14 cellular contexts compared by ENCODE assay signal in genomic region chr20:50508171-50508761, GRCh38. TPM values are rescaled to one million over a fixed set of nuclear protein-coding genes. Genes with fewer than 3 reads are reported as not detected.
A peak's percentile ranks its signal among the peaks of the same experiment; 100 is the strongest.
DNase-seq lines count a peak whose midpoint lies in the region; ATAC-seq, FAIRE-seq and TF ChIP-seq lines count a peak whose summit lies in the region.
"Had no signal": no experiment of that assay in that cellular context is flagged by ENCODE, and none has a peak within 500 bp of the region (broad histone marks: within the 10 kb centered on the region; RNA-seq: fewer than 3 reads in every experiment).

No MANE protein-coding gene starts in this region.

- no peak overlapping the region for H3K23ac ChIP-seq in mesenchymal stem cell (ENCODE audit: low read length in 2 of 2)

- H2BK15ac ChIP-seq in mesenchymal stem cell (ENCODE audit: low read depth, poor library complexity, severe bottlenecking): peak overlapping the region; percentile 16

- no peaks in the 10 kb centered on the region for H3K9me3 Mint-ChIP-seq in WTC11
- H3K9me3 Mint-ChIP-seq: activated naive CD8-positive, alpha-beta T cell treated with anti-CD3 and anti-CD28 coated beads, Interleukin-2, amount 10 ng/mL, durations not matched to agents 7 days and 5 days had no signal

- intact Hi-C loops in heart left ventricle (cut with DNase I): loop anchor here in 1 of 10 donors (5.0 kb wide), 1 partner anchor 69 kb away; no protein-coding TSS in a partner anchor

- H3K18ac ChIP-seq in mesenchymal stem cell (ENCODE audit: low read depth in 1 of 2, low read length in 2 of 2): no peak overlapping the region

- no peak for TF ChIP-seq POLR2A in heart left ventricle (IDR thresholded peaks at IDR 0.05)

- H3K27ac Mint-ChIP-seq in WTC11: peak overlapping the region; percentile 56; the same call in 1 of the 2 replicates
- H3K27ac Mint-ChIP-seq: activated naive CD8-positive, alpha-beta T cell treated with anti-CD3 and anti-CD28 coated beads, Interleukin-2, amount 10 ng/mL, durations not matched to agents 7 days and 5 days had no signal

- H3K4me1 ChIP-seq in cardiac muscle cell (ENCODE audit: low read depth): peaks cover 25% of the 10 kb centered on the region
- peaks cover 0 to 55% (median 31%) of the 10 kb centered on the region in 12 donors for H3K4me1 ChIP-seq in heart left ventricle
- peaks cover 13% of the 10 kb centered on the region for H3K4me1 ChIP-seq in mesenchymal stem cell (ENCODE audit: control insufficient read depth, insufficient read depth, low read depth, low read length)

- peak overlapping the region; percentile 27; the same call in 1 of the 2 replicates for H3K4me3 Mint-ChIP-seq in WTC11

- H3K4me1 Mint-ChIP-seq in WTC11: peaks cover 47% of the 10 kb centered on the region

- no peak overlapping the region for H2BK120ac ChIP-seq in mesenchymal stem cell (ENCODE audit: low read depth, low read length)

- no peak overlapping the region for H3K9ac ChIP-seq in mesenchymal stem cell (ENCODE audit: low read length)

- FAIRE-seq in urothelium cell line (lab: Jason Lieb, UNC): no peak
- FAIRE-seq: pancreas had no signal

- H2AK5ac ChIP-seq in mesenchymal stem cell (ENCODE audit: low read length, severe bottlenecking): no peak overlapping the region

- H2BK5ac ChIP-seq in mesenchymal stem cell (ENCODE audit: low read depth, low read length, poor library complexity, severe bottlenecking): peak overlapping the region; percentile 66

- H2BK12ac ChIP-seq in mesenchymal stem cell (ENCODE audit: low read length in 2 of 2): peak overlapping the region in 1 of 2 experiments; percentile 3

- no peak overlapping the region for H3K4me2 ChIP-seq in mesenchymal stem cell (ENCODE audit: low read length, poor library complexity, severe bottlenecking)

- H3K27me3 ChIP-seq in cardiac muscle cell (no peaks in the 10 kb centered on the region), heart left ventricle (no peaks in the 10 kb centered on the region), mesenchymal stem cell (ENCODE audit: control insufficient read depth in 1 of 2, insufficient read depth in 1 of 2, low read length in 2 of 2) (no peaks in the 10 kb centered on the region)
- H3K27me3 ChIP-seq: pancreas had no signal

- peak overlapping the region; percentile 25 for H4K91ac ChIP-seq in mesenchymal stem cell (ENCODE audit: low read length)

- H3K14ac ChIP-seq in mesenchymal stem cell (ENCODE audit: low read length in 2 of 2): no peak overlapping the region

- POLR2A ChIA-PET in WTC11 (lab: Charles Lee): interaction anchor here (0.6 kb wide), 1 partner anchor 1589 kb away, joined by 3 read pairs; no protein-coding TSS in a partner anchor

- H3K27ac ChIP-seq in cardiac muscle cell: peak overlapping the region; percentile 51
- H3K27ac ChIP-seq in heart left ventricle: peak overlapping the region in 1 of 12 donors; percentile 9
- peak overlapping the region; percentile 75 for H3K27ac ChIP-seq in mesenchymal stem cell (ENCODE audit: low read length, poor library complexity, severe bottlenecking)
- H3K27ac ChIP-seq: pancreas had no signal

- H3K36me3 Mint-ChIP-seq in WTC11: no peaks in the 10 kb centered on the region

- H3K9me3 ChIP-seq in cardiac muscle cell (ENCODE audit: low read depth) (no peaks in the 10 kb centered on the region), heart left ventricle (no peaks in the 10 kb centered on the region), mesenchymal stem cell (ENCODE audit: control insufficient read depth, low read length) (no peaks in the 10 kb centered on the region)
- H3K9me3 ChIP-seq: pancreas had no signal

- no peak overlapping the region for H4K8ac ChIP-seq in mesenchymal stem cell (ENCODE audit: low read length)

- TF ChIP-seq CTCF in cardiac muscle cell (IDR thresholded peaks at IDR 0.05; ENCODE audit: low read depth, low read length) (no peak), heart left ventricle (IDR thresholded peaks at IDR 0.05) (no peak), WTC11 (IDR thresholded peaks at IDR 0.05) (no peak)

- no peak overlapping the region for H2AFZ ChIP-seq in mesenchymal stem cell (ENCODE audit: low read depth, low read length)

- H3K36me3 ChIP-seq in cardiac muscle cell (no peaks in the 10 kb centered on the region), heart left ventricle (no peaks in the 10 kb centered on the region), mesenchymal stem cell (ENCODE audit: control insufficient read depth in 1 of 2, insufficient read depth in 2 of 2, low read depth in 1 of 2, low read length in 2 of 2) (no peaks in the 10 kb centered on the region)
- H3K36me3 ChIP-seq: pancreas had no signal

- 67 to 73% (median 71%) methylated on average over 9 of the region's 9 CpGs for WGBS in heart left ventricle, 4 donors
- WGBS in mesenchymal stem cell: 87% methylated on average over 8 of the region's 9 CpGs

- H3K4me3 ChIP-seq in cardiac muscle cell (no peak overlapping the region), heart left ventricle (no peak overlapping the region), mesenchymal stem cell (ENCODE audit: insufficient read depth in 1 of 2, low read depth in 1 of 2, low read length in 2 of 2) (no peak overlapping the region)
- H3K4me3 ChIP-seq: pancreas had no signal

- H3K4ac ChIP-seq in mesenchymal stem cell (ENCODE audit: low read depth in 1 of 2, low read length in 2 of 2): peak overlapping the region; percentile 31 to 58

- CTCF ChIA-PET in WTC11 (lab: Charles Lee): interaction anchor here (1.3 kb wide), 1 partner anchor 62 kb away, joined by 4 read pairs; no protein-coding TSS in a partner anchor

- ATAC-seq in heart left ventricle: no peak
- no peak for ATAC-seq in WTC11
- ATAC-seq in stimulated activated naive CD8-positive, alpha-beta T cell treated with anti-CD3 and anti-CD28 coated beads, Interleukin-15, Interleukin-2, amounts not matched to agents 100 U/mL and 50 U/mL, for 24 hours: no peak
- no peak for ATAC-seq in HG03521 (IDR thresholded peaks at IDR 0.05; ENCODE audit: unreplicated experiment)
- ATAC-seq: pancreas had no signal

- H3K27me3 Mint-ChIP-seq in WTC11 (ENCODE audit: low read depth): no peaks in the 10 kb centered on the region
- H3K27me3 Mint-ChIP-seq: activated naive CD8-positive, alpha-beta T cell treated with anti-CD3 and anti-CD28 coated beads, Interleukin-2, amount 10 ng/mL, durations not matched to agents 7 days and 5 days had no signal

- DNase-seq in cardiac muscle cell (ENCODE audit: low read depth in 1 of 2, low spot score in 1 of 2) (peak in 1 of 2 donors; percentile 30), heart left ventricle (no peak), WTC11 (ENCODE audit: low spot score) (no peak), mesenchymal stem cell (no peak), urothelium cell line (ENCODE audit: low spot score) (peak; percentile 37), GM19240 (ENCODE audit: insufficient read length, low spot score) (no peak)
- DNase-seq in stimulated activated naive CD8-positive, alpha-beta T cell treated with anti-CD3 and anti-CD28 coated beads, Interleukin-15, Interleukin-2, amounts not matched to agents 100 U/mL and 50 U/mL, for 24 hours: no peak
- DNase-seq: activated naive CD8-positive, alpha-beta T cell treated with anti-CD3 and anti-CD28 coated beads, Interleukin-2, amount 10 ng/mL, durations not matched to agents 7 days and 5 days; DMS79; erythroblast; hippocampal formation; NCI-H1092; pancreas had no signal

- no peaks in the 10 kb centered on the region for H3K79me1 ChIP-seq in mesenchymal stem cell (replicated peaks; ENCODE audit: low read length, poor library complexity, severe bottlenecking)

TF ChIP-seq in WTC11, 78 proteins besides CTCF, POLR2A, EP300 and RAD21 (continues in another document):
- TF ChIP-seq ATF6 (CRISPR knock-in tag; IDR thresholded peaks at IDR 0.05) (no peak), NR3C1 (CRISPR knock-in tag; conservative IDR thresholded peaks at IDR 0.05; ENCODE audit: low read depth) (no peak), ATF1 (CRISPR knock-in tag; IDR thresholded peaks at IDR 0.05) (no peak)

RNA-seq across cellular contexts. Expression of gene PTPN1, which starts 1.9 kb away (rescaled TPM):
- total RNA-seq in cardiac muscle cell (28.3 and 29.4 TPM in 2 replicates), heart left ventricle (10 to 100 TPM; 24.2 to 63.3 (median 32.0) TPM), WTC11 (2021) (23.4 to 29.4 TPM (median 25.3 TPM) in 3 replicates)
- polyA plus RNA-seq in cardiac muscle cell (19.4 and 22.7 TPM in 2 replicates), heart left ventricle (10 to 100 TPM; 18.5 to 93.8 TPM)
- polyA plus RNA-seq in mesenchymal stem cell (2013, experiment 1 of 2): 66.8 TPM
- 65.2 TPM for polyA plus RNA-seq in mesenchymal stem cell (2013, experiment 2 of 2)
